ENCODE assay signal across 30 cellular contexts in the genomic region with DNA sequence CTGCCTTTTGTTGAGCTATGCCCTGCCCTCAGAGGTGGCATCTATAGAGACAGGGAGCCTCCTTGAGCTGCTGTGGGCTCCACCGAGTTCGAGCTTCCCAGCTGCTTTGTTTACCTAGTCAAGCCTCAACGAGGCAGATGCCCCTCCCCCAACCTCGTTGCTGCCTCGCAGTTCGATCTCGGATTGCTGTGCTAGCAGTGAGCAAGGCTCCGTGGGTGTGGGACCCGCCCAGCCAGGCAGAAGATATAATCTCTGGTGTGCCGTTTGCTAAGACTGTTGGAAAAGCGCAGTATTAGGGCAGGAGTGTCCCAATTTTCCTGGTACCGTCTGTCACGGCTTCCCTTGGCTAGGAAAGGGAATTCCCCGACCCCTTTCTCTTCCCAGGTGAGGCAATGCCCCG.
"Had no signal": no experiment of that assay in that cellular context is flagged by ENCODE, and none has a peak within 500 bp of the region (broad histone marks: within the 10 kb centered on the region; RNA-seq: fewer than 3 reads in every experiment).

No MANE protein-coding gene starts in this region.

- H3K27ac Mint-ChIP-seq: activated CD4-positive, alpha-beta memory T cell treated with anti-CD3 and anti-CD28 coated beads, Interleukin-2, amount 10 ng/mL, durations not matched to agents 7 days and 5 days; activated CD4-positive, alpha-beta T cell treated with anti-CD3 and anti-CD28 coated beads for 36 hours; activated naive CD4-positive, alpha-beta T cell treated with anti-CD3 and anti-CD28 coated beads for 36 hours; activated naive CD8-positive, alpha-beta T cell; activated T-helper 17 cell treated with anti-CD3 and anti-CD28 coated beads, Interleukin-2, amount 50 U/mL, for 72 hours; T-cell had no signal

- FAIRE-seq: TTC549 had no signal

- H3K4me3 Mint-ChIP-seq: activated CD4-positive, alpha-beta memory T cell treated with anti-CD3 and anti-CD28 coated beads, Interleukin-2, amount 10 ng/mL, durations not matched to agents 7 days and 5 days; activated CD4-positive, alpha-beta T cell treated with anti-CD3 and anti-CD28 coated beads for 36 hours; activated naive CD4-positive, alpha-beta T cell treated with anti-CD3 and anti-CD28 coated beads for 36 hours; activated naive CD8-positive, alpha-beta T cell; activated T-helper 17 cell treated with anti-CD3 and anti-CD28 coated beads, Interleukin-2, amount 50 U/mL, for 72 hours; T-cell had no signal

- H3K36me3 Mint-ChIP-seq: T-cell had no signal

- H3K4me1 Mint-ChIP-seq: activated CD4-positive, alpha-beta memory T cell treated with anti-CD3 and anti-CD28 coated beads, Interleukin-2, amount 10 ng/mL, durations not matched to agents 7 days and 5 days; activated CD4-positive, alpha-beta T cell treated with anti-CD3 and anti-CD28 coated beads for 36 hours; activated T-helper 17 cell treated with anti-CD3 and anti-CD28 coated beads, Interleukin-2, amount 50 U/mL, for 72 hours; T-cell had no signal

- DNase-seq: activated CD4-positive, alpha-beta memory T cell treated with anti-CD3 and anti-CD28 coated beads, Interleukin-2, amount 10 ng/mL, durations not matched to agents 7 days and 5 days; activated CD4-positive, alpha-beta T cell treated with anti-CD3 and anti-CD28 coated beads for 36 hours; activated CD4-positive, alpha-beta T cell treated with anti-CD3 and anti-CD28 coated beads, Interleukin-2, amount 50 U/mL, for 1 hour; activated gamma-delta T cell; activated naive CD4-positive, alpha-beta T cell treated with anti-CD3 and anti-CD28 coated beads for 36 hours; activated T-cell treated with anti-CD3 and anti-CD28 coated beads for 4 hours; activated T-cell treated with anti-CD3 and anti-CD28 coated beads, Interleukin-2, amount 50 U/mL, for 48 hours; brain microvascular endothelial cell; Karpas-422; MM.1S; NCI-H1105; NCI-H1436; NCI-H1694 treated with DMSO at 0.1 percent for 48 hours; NCI-H2029 treated with DMSO at 0.1 percent for 48 hours; NCI-H345; NCI-H510A; NCI-H526 treated with DMSO at 0.1 percent for 48 hours; OCI-M1; RPMI8226; T-cell; T-helper 2 cell; T1000 had no signal

- ATAC-seq: activated CD4-positive, alpha-beta T cell treated with anti-CD3 and anti-CD28 coated beads for 36 hours; activated T-helper 17 cell treated with anti-CD3 and anti-CD28 coated beads, Interleukin-2, amount 50 U/mL, for 72 hours; Panc1; Right ventricle myocardium inferior; T-cell had no signal

- H3K27ac ChIP-seq: brain microvascular endothelial cell, cardiac muscle cell, SK-N-MC, VCaP had no signal

- H3K27me3 ChIP-seq: brain microvascular endothelial cell, cardiac muscle cell had no signal

- H3K36me3 ChIP-seq: brain microvascular endothelial cell, cardiac muscle cell had no signal

- H3K9me3 Mint-ChIP-seq: activated naive CD4-positive, alpha-beta T cell treated with anti-CD3 and anti-CD28 coated beads for 36 hours had no signal

- H3K4me3 ChIP-seq: cardiac muscle cell, SK-N-MC had no signal
